ENCODE assay signal across 14 cellular contexts in genomic region chr9:6226696-6227095, GRCh38. TPM values are rescaled to one million over a fixed set of nuclear protein-coding genes. Genes with fewer than 3 reads are reported as not detected.
DNase-seq lines count a peak whose midpoint lies in the region; ATAC-seq and TF ChIP-seq lines count a peak whose summit lies in the region.
"Had no signal": no experiment of that assay in that cellular context is flagged by ENCODE, and none has a peak within 500 bp of the region (broad histone marks: within the 10 kb centered on the region; RNA-seq: fewer than 3 reads in every experiment).

No MANE protein-coding gene starts in this region.

- H3K4me3 ChIP-seq in testis = no peak overlapping the region
- H3K4me3 ChIP-seq: colonic mucosa had no signal

- no peaks in the 10 kb centered on the region for H3K36me3 ChIP-seq in testis (ENCODE audit: low read depth, missing control alignments)
- H3K36me3 ChIP-seq: colonic mucosa had no signal

- no peaks in the 10 kb centered on the region for H3K27me3 ChIP-seq in testis
- H3K27me3 ChIP-seq: colonic mucosa had no signal

- ATAC-seq in left cardiac atrium = peak; percentile 65 to 74

- 14 to 27% methylated on average over 1 of the region's 1 CpG for WGBS in testis, 2 donors

- H3K9me3 ChIP-seq in testis = no peaks in the 10 kb centered on the region
- H3K9me3 ChIP-seq: colonic mucosa had no signal

- peak overlapping the region in 1 of 2 donors; percentile 20 for H3K27ac ChIP-seq in testis
- H3K27ac ChIP-seq: C4-2B, colonic mucosa had no signal

- intact Hi-C loops in left cardiac atrium (cut with DNase I) = no loop called here
- intact Hi-C loops in testis (cut with DNase I; ENCODE audit: low total_unique reads) = no loop called here

- TF ChIP-seq CTCF in testis (IDR thresholded peaks at IDR 0.05) = no peak

- TF ChIP-seq POLR2A in testis (IDR thresholded peaks at IDR 0.05) = no peak

- H3K4me1 ChIP-seq in testis = peaks cover 6% of the 10 kb centered on the region

- peak; percentile 76 for DNase-seq in M059J (ENCODE audit: low read depth)
- DNase-seq in astrocyte of the hippocampus (ENCODE audit: low read depth, low spot score) = peak; percentile 88
- DNase-seq in left cardiac atrium = no peak
- DNase-seq in testis = peak; percentile 23
- no peak for DNase-seq in effector CD4-positive, alpha-beta T cell
- no peak for DNase-seq in DMS153 treated with DMSO at 0.1 percent for 48 hours (lab: John Stamatoyannopoulos, UW; ENCODE audit: unreplicated experiment)
- no peak for DNase-seq in cerebellum (ENCODE audit: low spot score)
- DNase-seq: activated naive CD4-positive, alpha-beta T cell treated with anti-CD3 and anti-CD28 coated beads for 36 hours; colonic mucosa; GDM1; naive B cell; NCI-H2029 treated with DMSO at 0.1 percent for 48 hours; NCI-H82 had no signal

RNA-seq across cellular contexts. Expression of gene IL33, which starts 11.1 kb away (rescaled TPM):
- total RNA-seq in M059J (2014; rRNA removed; shearing (Covaris generic)) = 3.7 and 3.9 TPM in 2 replicates
- total RNA-seq in left cardiac atrium (10 to 100 TPM; 44.3 to 50.1 TPM), testis (1 to 10 TPM; 2.9 to 3.6 TPM), cerebellum (10.3 TPM)
- 8.7 TPM for polyA plus RNA-seq in testis (ENCODE audit: insufficient read depth, low read depth, low replicate concordance)
- total RNA-seq: activated naive CD4-positive, alpha-beta T cell treated with anti-CD3 and anti-CD28 coated beads for 36 hours had no signal

Comparison
In these comparisons a context has a peak if more than half of its experiments do, and no peak if none do; other contexts are left out.
1. DNase-seq: peak in M059J (single experiment), astrocyte of the hippocampus (single experiment) and testis (single experiment); none in left cardiac atrium (single experiment), effector CD4-positive, alpha-beta T cell (single experiment), DMS153 treated with DMSO at 0.1 percent for 48 hours (single experiment) and cerebellum (single experiment).